In genomic region chr3:46208167-46208704, GRCh38 we compare ENCODE assay signal across 8 cellular contexts. TPM values are rescaled to one million over a fixed set of nuclear protein-coding genes. Genes with fewer than 3 reads are reported as not detected.
DNase-seq lines count a peak whose midpoint lies in the region; ATAC-seq and TF ChIP-seq lines count a peak whose summit lies in the region.

CCR1 (minus strand) TSS chr3:46208313; CDS start chr3:46204313, 4,000 bp downstream.

- peak within 1 kb of the TSS in 5 of 10 donors; percentile 30 to 90 (median 46) for H3K27ac ChIP-seq in heart right ventricle
- no peak within 1 kb of the TSS for H3K27ac ChIP-seq in uterus

- WGBS in heart right ventricle, 2 donors = 12 to 33% methylated on average over 3 of the region's 3 CpGs

- peaks cover 70% of the 10 kb centered on the region for H3K4me1 Mint-ChIP-seq in activated T-helper 1 cell treated with anti-CD3 and anti-CD28 coated beads, Interleukin-12 subunit alpha, Interleukin-12 subunit beta, Interleukin-2, Interleukin-4 antibody, amounts not matched to agents 30 ng/mL and 10 ng/mL and 1 ng/mL, durations not matched to agents 14 hours and 24 hours and 36 hours (ENCODE audit: low read depth)

- peak in 5 of 9 donors; percentile 6 to 54 (median 34) for TF ChIP-seq CTCF in heart right ventricle (IDR thresholded peaks at IDR 0.05)
- no peak for TF ChIP-seq CTCF in uterus (IDR thresholded peaks at IDR 0.05)

- H3K27me3 ChIP-seq in heart right ventricle = peaks cover 0 to 6% (median 0%) of the 10 kb centered on the region in 7 donors
- H3K27me3 ChIP-seq in uterus = no peaks in the 10 kb centered on the region

- peaks cover 0 to 10% (median 0%) of the 10 kb centered on the region in 9 donors for H3K36me3 ChIP-seq in heart right ventricle
- H3K36me3 ChIP-seq in uterus = no peaks in the 10 kb centered on the region

- H3K4me3 ChIP-seq in heart right ventricle = peak within 1 kb of the TSS in 7 of 10 donors; percentile 18 to 60 (median 30)
- H3K4me3 ChIP-seq in uterus = no peak within 1 kb of the TSS

- H3K9me3 Mint-ChIP-seq in activated T-helper 1 cell treated with anti-CD3 and anti-CD28 coated beads, Interleukin-12 subunit alpha, Interleukin-12 subunit beta, Interleukin-2, Interleukin-4 antibody, amounts not matched to agents 30 ng/mL and 10 ng/mL and 1 ng/mL, durations not matched to agents 14 hours and 24 hours and 36 hours = no peaks in the 10 kb centered on the region

- intact Hi-C loops in activated T-helper 1 cell treated with anti-CD3 and anti-CD28 coated beads, Interleukin-12 subunit alpha, Interleukin-12 subunit beta, Interleukin-2, Interleukin-4 antibody, amounts not matched to agents 30 ng/mL and 10 ng/mL and 1 ng/mL, durations not matched to agents 14 hours and 24 hours and 36 hours (cut with micrococcal nuclease) = loop anchor here (1.0 to 5.0 kb wide), 9 partner anchors 20 to 265 kb away; partner anchors contain the start of gene CXCR6
- intact Hi-C loops in heart right ventricle (cut with DNase I) = loop anchor here in 2 of 10 donors (5.0 to 10.0 kb wide), 2 partner anchors 111 to 113 kb away; no protein-coding TSS in a partner anchor
- intact Hi-C loops in sciatic nerve (cut with DNase I) = no loop called here
- intact Hi-C loops in uterus (cut with DNase I; ENCODE audit: low total_unique reads) = no loop called here

- no peak for TF ChIP-seq POLR2A in uterus (IDR thresholded peaks at IDR 0.05)

- no peaks in the 10 kb centered on the region for H3K9me3 ChIP-seq in heart right ventricle
- H3K9me3 ChIP-seq in uterus = no peaks in the 10 kb centered on the region

- peaks cover 0 to 52% (median 0%) of the 10 kb centered on the region in 9 donors for H3K4me1 ChIP-seq in heart right ventricle
- H3K4me1 ChIP-seq in uterus = no peaks in the 10 kb centered on the region

- peak within 1 kb of the TSS; percentile 91 for H3K27ac Mint-ChIP-seq in activated T-helper 1 cell treated with anti-CD3 and anti-CD28 coated beads, Interleukin-12 subunit alpha, Interleukin-12 subunit beta, Interleukin-2, Interleukin-4 antibody, amounts not matched to agents 30 ng/mL and 10 ng/mL and 1 ng/mL, durations not matched to agents 14 hours and 24 hours and 36 hours

- ATAC-seq in GM19438 (IDR thresholded peaks at IDR 0.05; ENCODE audit: low read depth, unreplicated experiment) = peak; percentile 80
- peak in 7 of 8 donors; percentile 29 to 77 (median 43) for ATAC-seq in heart right ventricle
- ATAC-seq in sciatic nerve = peak; percentile 64

- peak; percentile 98 for DNase-seq in CD1c-positive myeloid dendritic cell (ENCODE audit: extremely low spot score)
- peak; percentile 66 for DNase-seq in LHCN-M2 (ENCODE audit: low read depth)
- DNase-seq in activated T-helper 1 cell treated with anti-CD3 and anti-CD28 coated beads, Interleukin-12 subunit alpha, Interleukin-12 subunit beta, Interleukin-2, Interleukin-4 antibody, amounts not matched to agents 30 ng/mL and 10 ng/mL and 1 ng/mL, durations not matched to agents 14 hours and 24 hours and 36 hours (ENCODE audit: low spot score) = peak; percentile 58
- DNase-seq in heart right ventricle = peak in 1 of 2 donors; percentile 36
- DNase-seq in sciatic nerve (ENCODE audit: low spot score) = no peak
- DNase-seq in uterus = no peak
- no peak for DNase-seq in cortex of kidney (lab: John Stamatoyannopoulos, UW)

- peaks cover 20% of the 10 kb centered on the region for H3K36me3 Mint-ChIP-seq in activated T-helper 1 cell treated with anti-CD3 and anti-CD28 coated beads, Interleukin-12 subunit alpha, Interleukin-12 subunit beta, Interleukin-2, Interleukin-4 antibody, amounts not matched to agents 30 ng/mL and 10 ng/mL and 1 ng/mL, durations not matched to agents 14 hours and 24 hours and 36 hours (ENCODE audit: low read depth)

- H3K27me3 Mint-ChIP-seq in activated T-helper 1 cell treated with anti-CD3 and anti-CD28 coated beads, Interleukin-12 subunit alpha, Interleukin-12 subunit beta, Interleukin-2, Interleukin-4 antibody, amounts not matched to agents 30 ng/mL and 10 ng/mL and 1 ng/mL, durations not matched to agents 14 hours and 24 hours and 36 hours (ENCODE audit: insufficient read depth) = no peaks in the 10 kb centered on the region

- peak within 1 kb of the TSS; percentile 78 for H3K4me3 Mint-ChIP-seq in activated T-helper 1 cell treated with anti-CD3 and anti-CD28 coated beads, Interleukin-12 subunit alpha, Interleukin-12 subunit beta, Interleukin-2, Interleukin-4 antibody, amounts not matched to agents 30 ng/mL and 10 ng/mL and 1 ng/mL, durations not matched to agents 14 hours and 24 hours and 36 hours

RNA-seq across cellular contexts. Expression of gene CCR1, which starts in this region (rescaled TPM):
- total RNA-seq in LHCN-M2 (2014; rRNA removed) (0.19 and 0.46 TPM in 2 replicates), heart right ventricle (10 to 100 TPM in 1 of 10 donors, 1 to 10 TPM in 7, under 1 TPM in 2; 0.66 to 24.9 (median 1.8) TPM), sciatic nerve (16.5 TPM), uterus (1 to 10 TPM in 3 of 4 donors, under 1 TPM in 1; 0.77 to 9.1 (median 4.3) TPM)
- polyA plus RNA-seq in LHCN-M2 (2012) = not detected
- total RNA-seq in activated T-helper 1 cell treated with anti-CD3 and anti-CD28 coated beads, Interleukin-12 subunit alpha, Interleukin-12 subunit beta, Interleukin-2, Interleukin-4 antibody, amounts not matched to agents 30 ng/mL and 10 ng/mL and 1 ng/mL, durations not matched to agents 14 hours and 24 hours and 36 hours = 22.6 and 23.2 TPM in 2 replicates
- 1 to 10 TPM; 1.1 to 1.5 TPM for polyA plus RNA-seq in heart right ventricle

Comparison
In these comparisons a context has a peak if more than half of its experiments do, and no peak if none do; other contexts are left out.
1. Peak in DNase-seq in LHCN-M2; RNA of the gene not detected or under 1 TPM.
2. DNase-seq: peak in CD1c-positive myeloid dendritic cell (single experiment) and activated T-helper 1 cell treated with anti-CD3 and anti-CD28 coated beads, Interleukin-12 subunit alpha, Interleukin-12 subunit beta, Interleukin-2, Interleukin-4 antibody, amounts not matched to agents 30 ng/mL and 10 ng/mL and 1 ng/mL, durations not matched to agents 14 hours and 24 hours and 36 hours (single experiment); none in sciatic nerve (single experiment), uterus (0 of 2) and cortex of kidney (single experiment).
3. H3K4me3 ChIP-seq: peak in heart right ventricle (7 of 10); none in uterus (0 of 2).
4. CTCF ChIP-seq: peak in heart right ventricle (5 of 9); none in uterus (0 of 4).
5. Peak in every context shown above with its lines, with median percentiles within 50 percentile points of each other: ATAC-seq.